Comparison of ENCODE assay signal across 18 cellular contexts in genomic region chr2:7417845-7418244, GRCh38.
DNase-seq lines count a peak whose midpoint lies in the region; ATAC-seq and TF ChIP-seq lines count a peak whose summit lies in the region.
"Had no signal": no experiment of that assay in that cellular context is flagged by ENCODE, and none has a peak within 500 bp of the region (broad histone marks: within the 10 kb centered on the region; RNA-seq: fewer than 3 reads in every experiment).

No MANE protein-coding gene starts in this region.

- H3K14ac ChIP-seq in mesenchymal stem cell (ENCODE audit: low read length in 2 of 2) = no peak overlapping the region

- H3K79me1 ChIP-seq in mesenchymal stem cell (replicated peaks; ENCODE audit: low read length, poor library complexity, severe bottlenecking) = no peaks in the 10 kb centered on the region

- no peaks in the 10 kb centered on the region for H3K9me3 ChIP-seq in HUES48 (ENCODE audit: control insufficient read depth, insufficient read depth, low read length)
- no peaks in the 10 kb centered on the region for H3K9me3 ChIP-seq in adipocyte (ENCODE audit: control insufficient read depth, low read length)
- no peaks in the 10 kb centered on the region for H3K9me3 ChIP-seq in mesenchymal stem cell (ENCODE audit: control insufficient read depth, low read length)
- H3K9me3 ChIP-seq: Caco-2 had no signal

- H3K9ac ChIP-seq in HUES48 (ENCODE audit: low read depth, low read length) = no peak overlapping the region
- H3K9ac ChIP-seq in adipocyte (ENCODE audit: low read length) = peak overlapping the region; percentile 23
- peak overlapping the region; percentile 9 for H3K9ac ChIP-seq in mesenchymal stem cell (ENCODE audit: low read length)
- H3K9ac ChIP-seq: BLaER1 treated with 17β-estradiol and CSF1 and Interleukin-3, amounts not matched to agents 10 nM and 100 nM had no signal

- H4K91ac ChIP-seq in mesenchymal stem cell (ENCODE audit: low read length) = no peak overlapping the region

- H3K27me3 Mint-ChIP-seq in progenitor cell of endocrine pancreas = peaks cover 21% of the 10 kb centered on the region
- H3K27me3 Mint-ChIP-seq: CD4-positive, alpha-beta T cell had no signal

- H2AK5ac ChIP-seq in mesenchymal stem cell (ENCODE audit: low read length, severe bottlenecking) = no peak overlapping the region

- H3K4me1 Mint-ChIP-seq in progenitor cell of endocrine pancreas (ENCODE audit: low read depth) = peaks cover 29% of the 10 kb centered on the region
- H3K4me1 Mint-ChIP-seq: B cell had no signal

- no peak overlapping the region for H3K23ac ChIP-seq in mesenchymal stem cell (ENCODE audit: low read length in 2 of 2)

- TF ChIP-seq CTCF in progenitor cell of endocrine pancreas (IDR thresholded peaks at IDR 0.05; ENCODE audit: unreplicated experiment) = no peak

- no peak overlapping the region for H2BK15ac ChIP-seq in mesenchymal stem cell (ENCODE audit: low read depth, poor library complexity, severe bottlenecking)

- no peak overlapping the region for H2AFZ ChIP-seq in mesenchymal stem cell (ENCODE audit: low read depth, low read length)

- H2BK120ac ChIP-seq in mesenchymal stem cell (ENCODE audit: low read depth, low read length) = no peak overlapping the region

- H2BK5ac ChIP-seq in mesenchymal stem cell (ENCODE audit: low read depth, low read length, poor library complexity, severe bottlenecking) = no peak overlapping the region

- no peak overlapping the region for H3K4me3 ChIP-seq in HUES48 (ENCODE audit: low read depth, low read length)
- H3K4me3 ChIP-seq in adipocyte (ENCODE audit: low read length) = peak overlapping the region; percentile 31
- H3K4me3 ChIP-seq in mesenchymal stem cell (ENCODE audit: insufficient read depth in 1 of 2, low read depth in 1 of 2, low read length in 2 of 2) = peak overlapping the region in 1 of 2 experiments; percentile 34
- H3K4me3 ChIP-seq: BLaER1 treated with 17β-estradiol and CSF1 and Interleukin-3, amounts not matched to agents 10 nM and 100 nM had no signal

- peak overlapping the region; percentile 89 for H3K27ac Mint-ChIP-seq in progenitor cell of endocrine pancreas
- H3K27ac Mint-ChIP-seq: B cell; CD4-positive, alpha-beta T cell; CD8-positive, alpha-beta T cell had no signal

- H3K36me3 ChIP-seq in HUES48 (ENCODE audit: control insufficient read depth, insufficient read depth, low read length) (no peaks in the 10 kb centered on the region), adipocyte (ENCODE audit: control insufficient read depth, insufficient read depth, low read length, severe bottlenecking) (no peaks in the 10 kb centered on the region), mesenchymal stem cell (ENCODE audit: control insufficient read depth in 1 of 2, insufficient read depth in 2 of 2, low read depth in 1 of 2, low read length in 2 of 2) (no peaks in the 10 kb centered on the region)
- H3K36me3 ChIP-seq: BLaER1 treated with 17β-estradiol and CSF1 and Interleukin-3, amounts not matched to agents 10 nM and 100 nM had no signal

- H3K18ac ChIP-seq in mesenchymal stem cell (ENCODE audit: low read depth in 1 of 2, low read length in 2 of 2) = no peak overlapping the region

- H4K8ac ChIP-seq in mesenchymal stem cell (ENCODE audit: low read length) = no peak overlapping the region

- DNase-seq in adipocyte (ENCODE audit: low read depth) (no peak), mesenchymal stem cell (no peak), progenitor cell of endocrine pancreas (ENCODE audit: low spot score, unreplicated experiment) (no peak)
- DNase-seq: 8988T; ACHN; Caco-2; Calu3; CD4-positive, alpha-beta T cell; CD8-positive, alpha-beta T cell; DMS79 treated with DMSO at 0.1 percent for 48 hours; GF-D8 had no signal

- no peak overlapping the region for H3K4me3 Mint-ChIP-seq in progenitor cell of endocrine pancreas (ENCODE audit: low read depth)
- H3K4me3 Mint-ChIP-seq: B cell; CD4-positive, alpha-beta T cell; CD8-positive, alpha-beta T cell had no signal

- H3K9me3 Mint-ChIP-seq in progenitor cell of endocrine pancreas (ENCODE audit: low read depth) = peaks cover 11% of the 10 kb centered on the region
- H3K9me3 Mint-ChIP-seq: CD4-positive, alpha-beta T cell had no signal

- peaks cover 1% of the 10 kb centered on the region for H3K36me3 Mint-ChIP-seq in progenitor cell of endocrine pancreas (ENCODE audit: insufficient read depth)
- H3K36me3 Mint-ChIP-seq: CD8-positive, alpha-beta T cell had no signal

- no peaks in the 10 kb centered on the region for H3K4me1 ChIP-seq in HUES48 (ENCODE audit: control insufficient read depth, insufficient read depth, low read length)
- peaks cover 21% of the 10 kb centered on the region for H3K4me1 ChIP-seq in adipocyte (ENCODE audit: control insufficient read depth, insufficient read depth, low read length)
- H3K4me1 ChIP-seq in mesenchymal stem cell (ENCODE audit: control insufficient read depth, insufficient read depth, low read depth, low read length) = no peaks in the 10 kb centered on the region
- H3K4me1 ChIP-seq: Caco-2 had no signal

- ATAC-seq in GM18519 (IDR thresholded peaks at IDR 0.05; ENCODE audit: low FRiP score, unreplicated experiment) (no peak), HG03280 (IDR thresholded peaks at IDR 0.05; ENCODE audit: unreplicated experiment) (no peak), HG02588 (IDR thresholded peaks at IDR 0.05; ENCODE audit: unreplicated experiment) (no peak)
- ATAC-seq: CD8-positive, alpha-beta T cell had no signal

- no CpG with 5 or more reads among the region's 1 CpG for WGBS in mesenchymal stem cell

- no peak overlapping the region for H3K4me2 ChIP-seq in mesenchymal stem cell (ENCODE audit: low read length, poor library complexity, severe bottlenecking)

- H3K4ac ChIP-seq in mesenchymal stem cell (ENCODE audit: low read depth in 1 of 2, low read length in 2 of 2) = no peak overlapping the region

- H3K27ac ChIP-seq in HUES48 (ENCODE audit: low read depth, low read length) = peak overlapping the region; percentile 33
- H3K27ac ChIP-seq in mesenchymal stem cell (ENCODE audit: low read length, poor library complexity, severe bottlenecking) = no peak overlapping the region
- H3K27ac ChIP-seq: BLaER1 treated with 17β-estradiol and CSF1 and Interleukin-3, amounts not matched to agents 10 nM and 100 nM; C4-2B had no signal

- no peak overlapping the region for H2BK12ac ChIP-seq in mesenchymal stem cell (ENCODE audit: low read length in 2 of 2)

- H3K27me3 ChIP-seq in HUES48 (ENCODE audit: control insufficient read depth, insufficient read depth, low read length) (no peaks in the 10 kb centered on the region), adipocyte (replicated peaks; ENCODE audit: control insufficient read depth, insufficient read depth, low read length) (peaks cover 9% of the 10 kb centered on the region), mesenchymal stem cell (ENCODE audit: control insufficient read depth in 1 of 2, insufficient read depth in 1 of 2, low read length in 2 of 2) (peaks cover 4 to 16% of the 10 kb centered on the region in 2 experiments)
